Comparison of ENCODE assay signal across 11 cellular contexts in the genomic region with DNA sequence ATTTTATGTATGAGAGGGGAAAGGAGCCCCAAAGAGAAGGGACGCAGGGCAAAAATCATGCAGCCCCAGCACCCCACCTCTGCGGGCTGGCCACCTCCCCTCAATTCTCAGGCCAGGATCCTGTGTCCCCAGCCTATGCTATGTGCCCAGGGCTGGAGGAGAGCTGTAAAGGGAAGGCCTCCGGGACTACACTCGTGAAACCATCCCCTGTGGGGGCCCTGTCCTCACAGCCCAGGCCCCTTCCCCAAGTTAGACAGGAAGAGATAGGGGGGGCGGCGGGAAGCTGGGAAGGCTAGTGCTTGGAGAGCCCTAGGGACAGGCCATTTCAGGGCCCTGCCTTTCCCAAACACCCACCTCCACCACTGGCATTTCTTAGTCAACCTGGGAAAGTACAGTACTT. TPM values are rescaled to one million over a fixed set of nuclear protein-coding genes. Genes with fewer than 3 reads are reported as not detected.
DNase-seq lines count a peak whose midpoint lies in the region; ATAC-seq and TF ChIP-seq lines count a peak whose summit lies in the region.
"Had no signal": no experiment of that assay in that cellular context is flagged by ENCODE, and none has a peak within 500 bp of the region (broad histone marks: within the 10 kb centered on the region; RNA-seq: fewer than 3 reads in every experiment).

No MANE protein-coding gene starts in this region.

- intact Hi-C loops in transverse colon (cut with DNase I; ENCODE audit: low total_unique reads) = no loop called here

- ATAC-seq in GM21390 (IDR thresholded peaks at IDR 0.05; ENCODE audit: unreplicated experiment) = no peak
- ATAC-seq in GM21367 (IDR thresholded peaks at IDR 0.05; ENCODE audit: unreplicated experiment) = no peak

- no peak for TF ChIP-seq POLR2A in transverse colon (IDR thresholded peaks at IDR 0.05)

- peaks cover 4% of the 10 kb centered on the region for H3K4me1 ChIP-seq in endodermal cell (ENCODE audit: control insufficient read depth, insufficient read depth, low read length)
- H3K4me1 ChIP-seq in transverse colon = peaks cover 15 to 34% (median 23%) of the 10 kb centered on the region in 4 donors

- DNase-seq in activated naive CD4-positive, alpha-beta T cell treated with anti-CD3 and anti-CD28 coated beads, Interleukin-2, amount 10 ng/mL, durations not matched to agents 7 days and 5 days = no peak
- peak; percentile 56 for DNase-seq in endodermal cell
- DNase-seq in transverse colon = no peak
- DNase-seq in HPDE6-E6E7 (ENCODE audit: extremely low spot score) = no peak

- H3K4me3 ChIP-seq in endodermal cell (ENCODE audit: low read length) = no peak overlapping the region
- H3K4me3 ChIP-seq in transverse colon = peak overlapping the region in 1 of 4 donors; percentile 45

- no peak overlapping the region for H3K9ac ChIP-seq in endodermal cell (ENCODE audit: extremely low read depth, low read length, poor library complexity, severe bottlenecking)

- CTCF ChIA-PET in activated naive CD4-positive, alpha-beta T cell treated with anti-CD3 and anti-CD28 coated beads, Interleukin-2, amount 10 ng/mL, durations not matched to agents 7 days and 5 days (lab: Charles Lee) = no interaction called here

- H3K4me1 Mint-ChIP-seq in activated naive CD4-positive, alpha-beta T cell treated with anti-CD3 and anti-CD28 coated beads, Interleukin-2, amount 50 U/mL, for 24 hours = peaks cover 41% of the 10 kb centered on the region
- peaks cover 30% of the 10 kb centered on the region for H3K4me1 Mint-ChIP-seq in activated naive CD4-positive, alpha-beta T cell treated with anti-CD3 and anti-CD28 coated beads, Interleukin-2, amount 10 ng/mL, durations not matched to agents 7 days and 5 days
- H3K4me1 Mint-ChIP-seq in endodermal cell (peaks cover 11% of the 10 kb centered on the region), nephron (peaks cover 35% of the 10 kb centered on the region)

- peak overlapping the region; percentile 24 for H3K4me3 Mint-ChIP-seq in activated naive CD4-positive, alpha-beta T cell treated with anti-CD3 and anti-CD28 coated beads, Interleukin-2, amount 50 U/mL, for 24 hours
- no peak overlapping the region for H3K4me3 Mint-ChIP-seq in activated naive CD4-positive, alpha-beta T cell treated with anti-CD3 and anti-CD28 coated beads, Interleukin-2, amount 10 ng/mL, durations not matched to agents 7 days and 5 days
- H3K4me3 Mint-ChIP-seq in endodermal cell (peak overlapping the region; percentile 61), nephron (peak overlapping the region; percentile 46 to 74 (median 58))
- H3K4me3 Mint-ChIP-seq: T-helper 2 cell treated with Interferon-gamma antibody and Interleukin-4, amounts not matched to agents 5 μg/mL and 100 μg/mL, for 36 hours had no signal

- H3K9me3 ChIP-seq in endodermal cell (ENCODE audit: control insufficient read depth, low read length) = no peaks in the 10 kb centered on the region
- no peaks in the 10 kb centered on the region for H3K9me3 ChIP-seq in transverse colon
- H3K9me3 ChIP-seq: testis had no signal

- in situ Hi-C loops in transverse colon (cut with MboI; ENCODE audit: low pct_ligation_motif_present in 1 of 4, low pct_unique_long_range_greater_than_20kb in 1 of 4, low sequenced_read_pairs in 3 of 4) = no loop called here

- no peak for TF ChIP-seq EP300 in transverse colon (IDR thresholded peaks at IDR 0.05; ENCODE audit: low read depth)

- peaks cover 28% of the 10 kb centered on the region for H3K36me3 ChIP-seq in endodermal cell (ENCODE audit: control insufficient read depth, insufficient read depth, low read length)
- peaks cover 0 to 20% (median 9%) of the 10 kb centered on the region in 4 donors for H3K36me3 ChIP-seq in transverse colon

- TF ChIP-seq CTCF in endodermal cell (conservative IDR thresholded peaks at IDR 0.05) (no peak), nephron (IDR thresholded peaks at IDR 0.05; ENCODE audit: unreplicated experiment in 3 of 3) (no peak), transverse colon (IDR thresholded peaks at IDR 0.05) (no peak)

- peaks cover 4% of the 10 kb centered on the region for H3K36me3 Mint-ChIP-seq in activated naive CD4-positive, alpha-beta T cell treated with anti-CD3 and anti-CD28 coated beads, Interleukin-2, amount 50 U/mL, for 24 hours
- H3K36me3 Mint-ChIP-seq in activated naive CD4-positive, alpha-beta T cell treated with anti-CD3 and anti-CD28 coated beads, Interleukin-2, amount 10 ng/mL, durations not matched to agents 7 days and 5 days = peaks cover 41% of the 10 kb centered on the region
- H3K36me3 Mint-ChIP-seq in endodermal cell (ENCODE audit: low read depth) = peaks cover 30% of the 10 kb centered on the region
- peaks cover 39% of the 10 kb centered on the region for H3K36me3 Mint-ChIP-seq in nephron (ENCODE audit: low read depth)

- no peak overlapping the region for H3K27ac Mint-ChIP-seq in activated naive CD4-positive, alpha-beta T cell treated with anti-CD3 and anti-CD28 coated beads, Interleukin-2, amount 50 U/mL, for 24 hours
- H3K27ac Mint-ChIP-seq in activated naive CD4-positive, alpha-beta T cell treated with anti-CD3 and anti-CD28 coated beads, Interleukin-2, amount 10 ng/mL, durations not matched to agents 7 days and 5 days = no peak overlapping the region
- H3K27ac Mint-ChIP-seq in endodermal cell = no peak overlapping the region
- H3K27ac Mint-ChIP-seq in nephron = no peak overlapping the region
- H3K27ac Mint-ChIP-seq: memory B cell; T-helper 2 cell treated with Interferon-gamma antibody and Interleukin-4, amounts not matched to agents 5 μg/mL and 100 μg/mL, for 36 hours had no signal

- peaks cover 5% of the 10 kb centered on the region for H3K27me3 Mint-ChIP-seq in activated naive CD4-positive, alpha-beta T cell treated with anti-CD3 and anti-CD28 coated beads, Interleukin-2, amount 50 U/mL, for 24 hours
- peaks cover 50% of the 10 kb centered on the region for H3K27me3 Mint-ChIP-seq in activated naive CD4-positive, alpha-beta T cell treated with anti-CD3 and anti-CD28 coated beads, Interleukin-2, amount 10 ng/mL, durations not matched to agents 7 days and 5 days
- H3K27me3 Mint-ChIP-seq in endodermal cell (ENCODE audit: insufficient read depth) = peaks cover 37% of the 10 kb centered on the region
- peaks cover 38% of the 10 kb centered on the region for H3K27me3 Mint-ChIP-seq in nephron (ENCODE audit: low read depth)

- no peaks in the 10 kb centered on the region for H3K9me3 Mint-ChIP-seq in activated naive CD4-positive, alpha-beta T cell treated with anti-CD3 and anti-CD28 coated beads, Interleukin-2, amount 50 U/mL, for 24 hours
- no peaks in the 10 kb centered on the region for H3K9me3 Mint-ChIP-seq in activated naive CD4-positive, alpha-beta T cell treated with anti-CD3 and anti-CD28 coated beads, Interleukin-2, amount 10 ng/mL, durations not matched to agents 7 days and 5 days
- no peaks in the 10 kb centered on the region for H3K9me3 Mint-ChIP-seq in endodermal cell
- no peaks in the 10 kb centered on the region for H3K9me3 Mint-ChIP-seq in nephron
- H3K9me3 Mint-ChIP-seq: memory B cell; T-helper 2 cell treated with Interferon-gamma antibody and Interleukin-4, amounts not matched to agents 5 μg/mL and 100 μg/mL, for 36 hours had no signal

- H3K27ac ChIP-seq in endodermal cell (ENCODE audit: low read depth, low read length) (no peak overlapping the region), transverse colon (peak overlapping the region in 3 of 4 donors; percentile 10 to 46 (median 44))
- H3K27ac ChIP-seq: testis had no signal

- H3K27me3 ChIP-seq in endodermal cell (ENCODE audit: control insufficient read depth, insufficient read depth, low read length, poor library complexity, severe bottlenecking) (peaks cover 38% of the 10 kb centered on the region), transverse colon (peaks cover 37% of the 10 kb centered on the region)
- H3K27me3 ChIP-seq: testis had no signal

- 77% methylated on average over 6 of the region's 6 CpGs; no CpG with 5 or more reads in 1 of the 2 experiments for WGBS in endodermal cell (ENCODE audit: insufficient coverage in 1 of 2, insufficient read length in 1 of 2), 2 experiments
- WGBS in transverse colon (ENCODE audit: low coverage in 1 of 2), 2 donors = 28 to 65% methylated on average over 3 to 6 of the region's 6 CpGs

RNA-seq across cellular contexts. Expression of a gene that starts 1.4 kb away (rescaled TPM):
- total RNA-seq in endodermal cell (1 to 10 TPM; 1.3 to 2.8 TPM), transverse colon (under 1 TPM in 3 of 4 donors, not detected in 1; 0.14 to 0.79 (median 0.75) TPM)
- 17.6 TPM for polyA plus RNA-seq in endodermal cell (2013, experiment 1 of 2)
- 13.1 TPM for polyA plus RNA-seq in endodermal cell (2013, experiment 2 of 2)

RNA-seq across cellular contexts. Expression of a gene that starts 6.8 kb away (rescaled TPM):
- total RNA-seq in endodermal cell = 10 to 100 TPM; 24.8 to 27.2 TPM
- polyA plus RNA-seq in endodermal cell (2013, experiment 1 of 2) = 46.3 TPM
- polyA plus RNA-seq in endodermal cell (2013, experiment 2 of 2) = 38.0 TPM
- total RNA-seq in transverse colon = 10 to 100 TPM; 26.9 to 31.9 (median 29.4) TPM

RNA-seq across cellular contexts. Expression of a gene that starts 7.0 kb away (rescaled TPM):
- 100 to 1,000 TPM; 123 to 163 TPM for total RNA-seq in endodermal cell
- polyA plus RNA-seq in endodermal cell (2013, experiment 1 of 2) = 107 TPM
- 105 TPM for polyA plus RNA-seq in endodermal cell (2013, experiment 2 of 2)
- 10 to 100 TPM; 38.2 to 99.9 (median 60.5) TPM for total RNA-seq in transverse colon

RNA-seq across cellular contexts. Expression of a gene that starts 10.8 kb away (rescaled TPM):
- total RNA-seq in endodermal cell = 1 to 10 TPM; 5.7 to 6.8 TPM
- 13.2 TPM for polyA plus RNA-seq in endodermal cell (2013, experiment 1 of 2)
- 12.2 TPM for polyA plus RNA-seq in endodermal cell (2013, experiment 2 of 2)
- total RNA-seq in transverse colon = 10 to 100 TPM; 34.3 to 65.7 (median 43.1) TPM

RNA-seq across cellular contexts. Expression of a gene that starts 14.7 kb away (rescaled TPM):
- total RNA-seq in endodermal cell (10 to 100 TPM; 31.0 to 31.8 TPM), transverse colon (10 to 100 TPM; 10.8 to 29.9 (median 19.9) TPM)
- 65.4 TPM for polyA plus RNA-seq in endodermal cell (2013, experiment 1 of 2)
- polyA plus RNA-seq in endodermal cell (2013, experiment 2 of 2) = 55.9 TPM
